1 cellular context compared by ENCODE assay signal in genomic region chr18:22347624-22348511, GRCh38.
TF ChIP-seq lines count a peak whose summit lies in the region.

No MANE protein-coding gene starts in this region.

TF ChIP-seq in SK-N-SH treated with all-trans-retinoic acid at 6 μM for 48 hours, 23 proteins besides CTCF, POLR2A, EP300 and RAD21 (continued from another document):
- TF ChIP-seq POU6F1 (CRISPR knock-in tag; IDR thresholded peaks at IDR 0.05; ENCODE audit: borderline replicate concordance, low read depth) (no peak), OSR1 (CRISPR knock-in tag; IDR thresholded peaks at IDR 0.05) (no peak), ZFP3 (CRISPR knock-in tag; IDR thresholded peaks at IDR 0.05) (no peak), BACH2 (CRISPR knock-in tag; IDR thresholded peaks at IDR 0.05; ENCODE audit: borderline replicate concordance) (no peak), CSDC2 (CRISPR knock-in tag; IDR thresholded peaks at IDR 0.05) (no peak), ZNF70 (CRISPR knock-in tag; IDR thresholded peaks at IDR 0.05) (no peak), SNAI2 (CRISPR knock-in tag; IDR thresholded peaks at IDR 0.05) (no peak), CSRNP3 (CRISPR knock-in tag; IDR thresholded peaks at IDR 0.05) (no peak), ZNF8 (CRISPR knock-in tag; IDR thresholded peaks at IDR 0.05) (no peak), ZNF565 (CRISPR knock-in tag; conservative IDR thresholded peaks at IDR 0.05; ENCODE audit: low read depth) (no peak), ARNTL (CRISPR knock-in tag; IDR thresholded peaks at IDR 0.05; ENCODE audit: borderline replicate concordance, low read depth) (no peak), CREB5 (CRISPR knock-in tag; IDR thresholded peaks at IDR 0.05; ENCODE audit: low read depth) (no peak), TCF4 (CRISPR knock-in tag; IDR thresholded peaks at IDR 0.05; ENCODE audit: borderline replicate concordance) (no peak), ZFP30 (CRISPR knock-in tag; IDR thresholded peaks at IDR 0.05) (no peak), GLIS3 (CRISPR knock-in tag; IDR thresholded peaks at IDR 0.05) (no peak), RARB (CRISPR knock-in tag; IDR thresholded peaks at IDR 0.05) (no peak), ZC3H10 (CRISPR knock-in tag; IDR thresholded peaks at IDR 0.05) (no peak)
